ENCODE assay signal across 35 cellular contexts in genomic region chr10:25895856-25896255, GRCh38. TPM values are rescaled to one million over a fixed set of nuclear protein-coding genes. Genes with fewer than 3 reads are reported as not detected.
"Had no signal": no experiment of that assay in that cellular context is flagged by ENCODE, and none has a peak within 500 bp of the region (broad histone marks: within the 10 kb centered on the region; RNA-seq: fewer than 3 reads in every experiment).

No MANE protein-coding gene starts in this region.

- H3K27ac ChIP-seq: adrenal gland, body of pancreas, brain microvascular endothelial cell, breast epithelium, VCaP had no signal

- H3K4me1 ChIP-seq: adrenal gland, body of pancreas, breast epithelium had no signal

- DNase-seq: activated B cell treated with CpG ODN at 0.5 μM for 24 hours; activated CD4-positive, alpha-beta memory T cell treated with anti-CD3 and anti-CD28 coated beads for 36 hours; activated CD4-positive, alpha-beta T cell treated with anti-CD3 and anti-CD28 coated beads for 4 hours; activated CD4-positive, alpha-beta T cell treated with anti-CD3 and anti-CD28 coated beads, Interleukin-2, amount 10 ng/mL, durations not matched to agents 24 days and 14 days; activated CD4-positive, alpha-beta T cell treated with anti-CD3 and anti-CD28 coated beads, Interleukin-2, amount 50 U/mL, for 1 hour; activated CD4-positive, alpha-beta T cell treated with anti-CD3 and anti-CD28 coated beads, Interleukin-2, amount 50 U/mL, for 4 hours; activated CD4-positive, CD25-positive, alpha-beta regulatory T cell treated with anti-CD3 and anti-CD28 coated beads, Interleukin-2, amount 50 U/mL, for 72 hours; activated CD8-positive, alpha-beta memory T cell treated with anti-CD3 and anti-CD28 coated beads, Interleukin-2, amount 50 U/mL, for 4 hours; activated CD8-positive, alpha-beta T cell treated with anti-CD3 and anti-CD28 coated beads for 36 hours; activated effector memory CD4-positive, alpha-beta T cell treated with anti-CD3 and anti-CD28 coated beads, Interleukin-2, amount 50 U/mL, for 16 hours; activated gamma-delta T cell treated with Interleukin-2 at 50 U/mL for 16 hours; activated naive CD4-positive, alpha-beta T cell; activated naive CD4-positive, alpha-beta T cell treated with anti-CD3 and anti-CD28 coated beads for 36 hours; activated naive CD4-positive, alpha-beta T cell treated with anti-CD3 and anti-CD28 coated beads, Interleukin-2, amount 50 U/mL, for 16 hours; activated naive CD8-positive, alpha-beta T cell treated with anti-CD3 and anti-CD28 coated beads for 36 hours; activated T-cell treated with anti-CD3 and anti-CD28 coated beads for 4 hours; activated T-cell treated with anti-CD3 and anti-CD28 coated beads, Interleukin-2, amount 50 U/mL, for 1 hour; activated T-cell treated with anti-CD3 and anti-CD28 coated beads, Interleukin-2, amount 50 U/mL, for 4 hours; activated T-cell treated with anti-CD3 and anti-CD28 coated beads, Interleukin-2, amount 50 U/mL, for 72 hours; adrenal gland; amniotic stem cell; aorta; body of pancreas; brain microvascular endothelial cell; central memory CD4-positive, alpha-beta T cell; T-helper 1 cell; T-helper 2 cell; T-helper 9 cell had no signal

- H3K27me3 ChIP-seq: adrenal gland, body of pancreas, brain microvascular endothelial cell, breast epithelium had no signal

- H3K36me3 ChIP-seq: adrenal gland, brain microvascular endothelial cell, breast epithelium had no signal

- H3K9me3 ChIP-seq: adrenal gland had no signal

- H3K4me3 ChIP-seq: adrenal gland, body of pancreas, breast epithelium had no signal

RNA-seq across cellular contexts. Expression of gene MYO3A, which starts 38.2 kb away (rescaled TPM):
- total RNA-seq: activated CD4-positive, alpha-beta memory T cell treated with anti-CD3 and anti-CD28 coated beads for 36 hours; activated CD4-positive, alpha-beta T cell treated with anti-CD3 and anti-CD28 coated beads, Interleukin-2, amount 10 ng/mL, durations not matched to agents 24 days and 14 days; activated CD8-positive, alpha-beta memory T cell treated with anti-CD3 and anti-CD28 coated beads for 36 hours; activated CD8-positive, alpha-beta T cell treated with anti-CD3 and anti-CD28 coated beads for 36 hours; activated naive CD4-positive, alpha-beta T cell treated with anti-CD3 and anti-CD28 coated beads for 36 hours; activated naive CD4-positive, alpha-beta T cell treated with anti-CD3 and anti-CD28 coated beads, Interleukin-2, amount 50 U/mL, for 72 hours; activated T-cell treated with anti-CD3 and anti-CD28 coated beads, Interleukin-2, amount 50 U/mL, for 4 hours; activated T-cell treated with anti-CD3 and anti-CD28 coated beads, Interleukin-2, amount 50 U/mL, for 72 hours; activated T-helper 1 cell treated with anti-CD3 and anti-CD28 coated beads, Interleukin-12 subunit alpha, Interleukin-12 subunit beta, Interleukin-2, Interleukin-4 antibody, amounts not matched to agents 30 ng/mL and 10 ng/mL and 1 ng/mL, durations not matched to agents 14 hours and 24 hours and 36 hours; activated T-helper 17 cell treated with anti-CD3 and anti-CD28 coated beads, Interleukin-2, amount 50 U/mL, for 72 hours; cardiac septum had no signal
